Comparison of ENCODE assay signal across 10 cellular contexts in genomic region chr12:53253298-53253697, GRCh38. TPM values are rescaled to one million over a fixed set of nuclear protein-coding genes. Genes with fewer than 3 reads are reported as not detected.
DNase-seq lines count a peak whose midpoint lies in the region; ATAC-seq and TF ChIP-seq lines count a peak whose summit lies in the region.
"Had no signal": no experiment of that assay in that cellular context is flagged by ENCODE, and none has a peak within 500 bp of the region (broad histone marks: within the 10 kb centered on the region; RNA-seq: fewer than 3 reads in every experiment).

No MANE protein-coding gene starts in this region.

- H3K4me3 ChIP-seq in transverse colon: peak overlapping the region in 1 of 4 donors; percentile 92

- peak overlapping the region in 3 of 4 donors; percentile 93 to 95 (median 94) for H3K27ac ChIP-seq in transverse colon

- no peak for TF ChIP-seq POLR2A in transverse colon (IDR thresholded peaks at IDR 0.05)

- H3K36me3 Mint-ChIP-seq in activated T-helper 2 cell treated with anti-CD3 and anti-CD28 coated beads, Interferon-gamma antibody, Interleukin-2, Interleukin-4, amounts not matched to agents 10 μg/mL and 5 μg/mL and 100 μg/mL, durations not matched to agents 14 hours and 24 hours and 36 hours (ENCODE audit: low read depth): peaks cover 26% of the 10 kb centered on the region
- peaks cover 5% of the 10 kb centered on the region for H3K36me3 Mint-ChIP-seq in memory B cell

- peaks cover 37% of the 10 kb centered on the region for H3K4me1 Mint-ChIP-seq in activated T-helper 2 cell treated with anti-CD3 and anti-CD28 coated beads, Interferon-gamma antibody, Interleukin-2, Interleukin-4, amounts not matched to agents 10 μg/mL and 5 μg/mL and 100 μg/mL, durations not matched to agents 14 hours and 24 hours and 36 hours (ENCODE audit: low read depth)
- peaks cover 38% of the 10 kb centered on the region for H3K4me1 Mint-ChIP-seq in memory B cell

- H3K4me3 Mint-ChIP-seq in activated T-helper 2 cell treated with anti-CD3 and anti-CD28 coated beads, Interferon-gamma antibody, Interleukin-2, Interleukin-4, amounts not matched to agents 10 μg/mL and 5 μg/mL and 100 μg/mL, durations not matched to agents 14 hours and 24 hours and 36 hours (ENCODE audit: low read depth): peak overlapping the region; percentile 94
- peak overlapping the region; percentile 97 for H3K4me3 Mint-ChIP-seq in memory B cell

- in situ Hi-C loops in transverse colon (cut with MboI; ENCODE audit: low pct_ligation_motif_present in 1 of 4, low pct_unique_long_range_greater_than_20kb in 1 of 4, low sequenced_read_pairs in 3 of 4): no loop called here

- DNase-seq in Right ventricle myocardium superior (peak; percentile 13), cardiac septum (ENCODE audit: low spot score) (no peak), memory B cell (ENCODE audit: low spot score in 2 of 2) (no peak), transverse colon (no peak), activated gamma-delta T cell treated with Interleukin-2 at 50 U/mL for 16 hours (no peak), globus pallidus (ENCODE audit: low spot score) (no peak)
- no peak for DNase-seq in activated T-helper 2 cell treated with anti-CD3 and anti-CD28 coated beads, Interferon-gamma antibody, Interleukin-2, Interleukin-4, amounts not matched to agents 10 μg/mL and 5 μg/mL and 100 μg/mL, durations not matched to agents 14 hours and 24 hours and 36 hours (ENCODE audit: low spot score)

- TF ChIP-seq CTCF in transverse colon (IDR thresholded peaks at IDR 0.05): no peak

- H3K9me3 ChIP-seq in transverse colon: no peaks in the 10 kb centered on the region

- no peaks in the 10 kb centered on the region for H3K9me3 Mint-ChIP-seq in activated T-helper 2 cell treated with anti-CD3 and anti-CD28 coated beads, Interferon-gamma antibody, Interleukin-2, Interleukin-4, amounts not matched to agents 10 μg/mL and 5 μg/mL and 100 μg/mL, durations not matched to agents 14 hours and 24 hours and 36 hours
- no peaks in the 10 kb centered on the region for H3K9me3 Mint-ChIP-seq in memory B cell

- H3K27me3 ChIP-seq in transverse colon: no peaks in the 10 kb centered on the region

- WGBS in transverse colon (ENCODE audit: low coverage in 1 of 2), 2 donors: 91% methylated on average over 13 of the region's 13 CpGs; no CpG with 5 or more reads in 1 of the 2 donors

- ATAC-seq in Right ventricle myocardium superior (ENCODE audit: poor library complexity) (no peak), memory B cell (ENCODE audit: low read depth) (no peak), GM19452 (IDR thresholded peaks at IDR 0.05; ENCODE audit: unreplicated experiment) (no peak)

- H3K36me3 ChIP-seq in transverse colon: peaks cover 0 to 9% (median 0%) of the 10 kb centered on the region in 4 donors

- intact Hi-C loops in Right ventricle myocardium superior (cut with DNase I): loop anchor here (5.0 kb wide), 1 partner anchor 36 kb away; no protein-coding TSS in a partner anchor
- intact Hi-C loops in cardiac septum (cut with DNase I): loop anchor here (5.0 kb wide), 1 partner anchor 34 kb away; no protein-coding TSS in a partner anchor
- intact Hi-C loops in activated T-helper 2 cell treated with anti-CD3 and anti-CD28 coated beads, Interferon-gamma antibody, Interleukin-2, Interleukin-4, amounts not matched to agents 10 μg/mL and 5 μg/mL and 100 μg/mL, durations not matched to agents 14 hours and 24 hours and 36 hours (cut with micrococcal nuclease): loop anchor here (2.0 to 5.0 kb wide), 2 partner anchors 20 to 44 kb away; partner anchors contain the start of genes MYG1, PFDN5 and RARG
- intact Hi-C loops in transverse colon (cut with DNase I; ENCODE audit: low total_unique reads): no loop called here

- peaks cover 2% of the 10 kb centered on the region for H3K27me3 Mint-ChIP-seq in activated T-helper 2 cell treated with anti-CD3 and anti-CD28 coated beads, Interferon-gamma antibody, Interleukin-2, Interleukin-4, amounts not matched to agents 10 μg/mL and 5 μg/mL and 100 μg/mL, durations not matched to agents 14 hours and 24 hours and 36 hours (ENCODE audit: low read depth)
- no peaks in the 10 kb centered on the region for H3K27me3 Mint-ChIP-seq in memory B cell

- H3K27ac Mint-ChIP-seq in activated T-helper 2 cell treated with anti-CD3 and anti-CD28 coated beads, Interferon-gamma antibody, Interleukin-2, Interleukin-4, amounts not matched to agents 10 μg/mL and 5 μg/mL and 100 μg/mL, durations not matched to agents 14 hours and 24 hours and 36 hours: peak overlapping the region; percentile 37
- H3K27ac Mint-ChIP-seq in memory B cell: peak overlapping the region; percentile 93

- H3K4me1 ChIP-seq in transverse colon: peaks cover 15 to 24% (median 24%) of the 10 kb centered on the region in 4 donors

- no peak for TF ChIP-seq EP300 in transverse colon (IDR thresholded peaks at IDR 0.05; ENCODE audit: low read depth)

RNA-seq across cellular contexts. Expression of gene ESPL1, which starts 14.8 kb away (rescaled TPM):
- total RNA-seq in Right ventricle myocardium superior (0.81 TPM), cardiac septum (0.16 TPM), transverse colon (10 to 100 TPM in 3 of 4 donors, 1 to 10 TPM in 1; 6.5 to 31.8 (median 18.8) TPM)
- 72.6 and 75.3 TPM in 2 replicates for total RNA-seq in activated T-helper 2 cell treated with anti-CD3 and anti-CD28 coated beads, Interferon-gamma antibody, Interleukin-2, Interleukin-4, amounts not matched to agents 10 μg/mL and 5 μg/mL and 100 μg/mL, durations not matched to agents 14 hours and 24 hours and 36 hours

RNA-seq across cellular contexts. Expression of gene RARG, which starts 21.3 kb away (rescaled TPM):
- total RNA-seq in Right ventricle myocardium superior (15.4 TPM), cardiac septum (21.2 TPM), transverse colon (10 to 100 TPM in 1 of 4 donors, 1 to 10 TPM in 2, not detected in 1; 2.6 to 15.4 (median 7.6) TPM)
- 38.5 and 40.1 TPM in 2 replicates for total RNA-seq in activated T-helper 2 cell treated with anti-CD3 and anti-CD28 coated beads, Interferon-gamma antibody, Interleukin-2, Interleukin-4, amounts not matched to agents 10 μg/mL and 5 μg/mL and 100 μg/mL, durations not matched to agents 14 hours and 24 hours and 36 hours

RNA-seq across cellular contexts. Expression of gene PFDN5, which starts 42.0 kb away (rescaled TPM):
- total RNA-seq in Right ventricle myocardium superior (359 TPM), cardiac septum (322 TPM), transverse colon (100 to 1,000 TPM; 244 to 451 (median 381) TPM)
- total RNA-seq in activated T-helper 2 cell treated with anti-CD3 and anti-CD28 coated beads, Interferon-gamma antibody, Interleukin-2, Interleukin-4, amounts not matched to agents 10 μg/mL and 5 μg/mL and 100 μg/mL, durations not matched to agents 14 hours and 24 hours and 36 hours: 321 and 326 TPM in 2 replicates

RNA-seq across cellular contexts. Expression of gene MYG1, which starts 46.2 kb away (rescaled TPM):
- total RNA-seq in Right ventricle myocardium superior: 37.0 TPM
- total RNA-seq in cardiac septum: 29.5 TPM
- total RNA-seq in activated T-helper 2 cell treated with anti-CD3 and anti-CD28 coated beads, Interferon-gamma antibody, Interleukin-2, Interleukin-4, amounts not matched to agents 10 μg/mL and 5 μg/mL and 100 μg/mL, durations not matched to agents 14 hours and 24 hours and 36 hours: 87.2 and 99.0 TPM in 2 replicates
- 10 to 100 TPM; 12.7 to 37.0 (median 24.3) TPM for total RNA-seq in transverse colon

RNA-seq across cellular contexts. Expression of gene ITGB7, which starts 46.2 kb away (rescaled TPM):
- total RNA-seq in Right ventricle myocardium superior (0.97 TPM), cardiac septum (1.4 TPM), transverse colon (1 to 10 TPM in 3 of 4 donors, under 1 TPM in 1; 0.60 to 8.3 (median 2.9) TPM)
- 200 and 208 TPM in 2 replicates for total RNA-seq in activated T-helper 2 cell treated with anti-CD3 and anti-CD28 coated beads, Interferon-gamma antibody, Interleukin-2, Interleukin-4, amounts not matched to agents 10 μg/mL and 5 μg/mL and 100 μg/mL, durations not matched to agents 14 hours and 24 hours and 36 hours
- total RNA-seq: fibroblast of villous mesenchyme, NCI-H460 had no signal
